In the genomic region with DNA sequence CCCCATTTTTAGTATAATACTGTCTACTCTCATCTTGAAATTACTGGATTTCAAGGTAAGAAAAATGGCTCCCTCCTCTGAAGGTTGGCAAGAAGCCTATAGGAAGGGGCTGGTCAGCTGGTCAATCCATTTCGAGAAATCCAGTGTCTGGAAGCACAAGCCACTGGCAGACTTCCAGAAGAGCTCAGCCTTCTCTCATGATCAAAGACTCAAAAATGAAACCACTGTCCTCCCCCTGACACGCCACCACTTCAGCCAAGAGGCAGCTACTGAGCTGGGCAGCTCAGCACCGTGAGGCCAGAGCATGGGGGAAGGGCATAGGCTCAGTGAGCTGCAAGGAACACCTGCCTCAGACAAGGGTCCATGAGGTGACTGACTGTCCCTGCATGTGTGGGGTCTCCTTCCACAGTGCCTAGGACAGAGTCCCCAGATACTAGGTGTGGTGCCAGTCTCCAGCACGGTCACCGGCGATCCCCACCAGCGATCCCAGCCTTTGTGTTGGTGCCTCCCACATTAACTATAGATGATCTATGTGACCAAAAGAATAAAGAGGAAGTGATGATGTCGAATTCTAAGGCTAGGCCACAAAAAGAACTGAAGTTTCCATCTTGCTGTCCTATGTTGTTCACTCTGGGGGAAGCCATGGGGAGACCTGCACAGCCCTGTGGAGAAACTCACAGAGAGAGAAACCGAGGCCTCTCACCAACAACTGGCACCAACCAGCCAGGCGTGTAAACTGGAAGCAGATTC, we compare ENCODE assay signal across 10 cellular contexts.
DNase-seq lines count a peak whose midpoint lies in the region; ATAC-seq and TF ChIP-seq lines count a peak whose summit lies in the region.
"Had no signal": no experiment of that assay in that cellular context is flagged by ENCODE, and none has a peak within 500 bp of the region (broad histone marks: within the 10 kb centered on the region; RNA-seq: fewer than 3 reads in every experiment).

No MANE protein-coding gene starts in this region.

- peaks cover 0 to 38% of the 10 kb centered on the region in 2 experiments; a peak in 3 of 4 replicates for H3K4me1 ChIP-seq in SK-N-SH (ENCODE audit: control insufficient read depth in 1 of 2, insufficient read depth in 2 of 2, low read depth in 1 of 2, low read length in 1 of 2)
- H3K4me1 ChIP-seq in mesenchymal stem cell (ENCODE audit: control insufficient read depth, insufficient read depth, low read depth, low read length), result peaks cover 12% of the 10 kb centered on the region
- peaks cover 5 to 9% of the 10 kb centered on the region in 2 donors for H3K4me1 ChIP-seq in uterus
- peaks cover 9% of the 10 kb centered on the region for H3K4me1 ChIP-seq in CD8-positive, alpha-beta T cell (ENCODE audit: insufficient read depth, low read length)

- no peak for TF ChIP-seq RAD21 in SK-N-SH (IDR thresholded peaks at IDR 0.05; ENCODE audit: low read length)

- H4K91ac ChIP-seq in mesenchymal stem cell (ENCODE audit: low read length), result no peak overlapping the region

- H3K27ac Mint-ChIP-seq in CD8-positive, alpha-beta T cell, result no peak overlapping the region

- TF ChIP-seq EP300 in SK-N-SH (IDR thresholded peaks at IDR 0.05; ENCODE audit: borderline replicate concordance in 1 of 2, low read depth in 1 of 2, low read length in 1 of 2), result no peak

- H2BK5ac ChIP-seq in mesenchymal stem cell (ENCODE audit: low read depth, low read length, poor library complexity, severe bottlenecking), result no peak overlapping the region

- DNase-seq in SK-N-SH, result no peak
- DNase-seq in dermis blood vessel endothelial cell, result peak; percentile 91
- peak; percentile 95 for DNase-seq in mesenchymal stem cell
- peak; percentile 75 to 81 for DNase-seq in uterus
- DNase-seq in stimulated activated CD4-positive, alpha-beta T cell treated with anti-CD3 and anti-CD28 coated beads, Interleukin-4, amount 100 ng/mL, for 24 hours, result no peak
- no peak for DNase-seq in CD8-positive, alpha-beta T cell

- H2BK120ac ChIP-seq in mesenchymal stem cell (ENCODE audit: low read depth, low read length), result no peak overlapping the region

- H3F3A ChIP-seq in SK-N-SH (replicated peaks; ENCODE audit: insufficient read depth), result no peaks in the 10 kb centered on the region

- intact Hi-C loops in uterus (cut with DNase I; ENCODE audit: low total_unique reads), result no loop called here
- intact Hi-C loops in CD8-positive, alpha-beta T cell (cut with DNase I, micrococcal nuclease), result no loop called here

- ATAC-seq in SK-N-SH treated with all-trans-retinoic acid at 6 μM for 48 hours (peak; percentile 49), HG03521 (IDR thresholded peaks at IDR 0.05; ENCODE audit: unreplicated experiment) (no peak)
- ATAC-seq in CD8-positive, alpha-beta T cell, result no peak

- H3K4me2 ChIP-seq in SK-N-SH (no peak overlapping the region), mesenchymal stem cell (ENCODE audit: low read length, poor library complexity, severe bottlenecking) (no peak overlapping the region)
- H3K4me2 ChIP-seq: BLaER1 had no signal

- H4K20me1 ChIP-seq in SK-N-SH (ENCODE audit: insufficient read depth), result no peaks in the 10 kb centered on the region
- H4K20me1 ChIP-seq: BLaER1 had no signal

- H4K8ac ChIP-seq in mesenchymal stem cell (ENCODE audit: low read length), result no peak overlapping the region

- H3K4me3 Mint-ChIP-seq in CD8-positive, alpha-beta T cell, result no peak overlapping the region

- no peak overlapping the region; a peak in 1 of 4 replicates for H3K27ac ChIP-seq in SK-N-SH (ENCODE audit: low read depth in 2 of 2, low read length in 1 of 2)
- H3K27ac ChIP-seq in mesenchymal stem cell (ENCODE audit: low read length, poor library complexity, severe bottlenecking), result no peak overlapping the region
- H3K27ac ChIP-seq in uterus, result peak overlapping the region; percentile 73 to 80
- H3K27ac ChIP-seq in CD8-positive, alpha-beta T cell (ENCODE audit: low read depth, low read length), result no peak overlapping the region
- H3K27ac ChIP-seq: BLaER1 had no signal

- H3K9me2 ChIP-seq in SK-N-SH, result no peaks in the 10 kb centered on the region

- peaks cover 13% of the 10 kb centered on the region for H3K4me1 Mint-ChIP-seq in CD8-positive, alpha-beta T cell (ENCODE audit: low read depth)

- H3K4me3 ChIP-seq in SK-N-SH (ENCODE audit: low read depth in 2 of 2, low read length in 1 of 2) (no peak overlapping the region), mesenchymal stem cell (ENCODE audit: insufficient read depth in 1 of 2, low read depth in 1 of 2, low read length in 2 of 2) (peak overlapping the region in 1 of 2 experiments; percentile 0), uterus (no peak overlapping the region)
- no peak overlapping the region for H3K4me3 ChIP-seq in CD8-positive, alpha-beta T cell (ENCODE audit: low read depth, low read length)
- H3K4me3 ChIP-seq: BLaER1, HAP-1 had no signal

- H3K9ac ChIP-seq in SK-N-SH (no peak overlapping the region), mesenchymal stem cell (ENCODE audit: low read length) (peak overlapping the region; percentile 62)
- H3K9ac ChIP-seq: BLaER1 had no signal

- no peaks in the 10 kb centered on the region for H3K79me2 ChIP-seq in SK-N-SH (ENCODE audit: insufficient read depth)

- no peak overlapping the region for H3K14ac ChIP-seq in mesenchymal stem cell (ENCODE audit: low read length in 2 of 2)

- no peak overlapping the region for H3K4ac ChIP-seq in mesenchymal stem cell (ENCODE audit: low read depth in 1 of 2, low read length in 2 of 2)

- H2AK5ac ChIP-seq in mesenchymal stem cell (ENCODE audit: low read length, severe bottlenecking), result peak overlapping the region; percentile 37

- CTCF ChIA-PET in SK-N-SH (lab: Yijun Ruan, JAX), result interaction anchor here (1.8 to 2.1 kb wide), 2 partner anchors 25 to 396 kb away, joined by 5 to 6 read pairs; no protein-coding TSS in a partner anchor
- CTCF ChIA-PET in CD8-positive, alpha-beta T cell (lab: Charles Lee), result interaction anchor here (1.0 to 1.6 kb wide), 2 partner anchors 11 to 12 kb away, joined by 4 to 5 read pairs; no protein-coding TSS in a partner anchor

- peak overlapping the region in 1 of 2 experiments; percentile 41 for H3K18ac ChIP-seq in mesenchymal stem cell (ENCODE audit: low read depth in 1 of 2, low read length in 2 of 2)

- no peak overlapping the region for H3K23ac ChIP-seq in mesenchymal stem cell (ENCODE audit: low read length in 2 of 2)

- TF ChIP-seq CTCF in SK-N-SH (IDR thresholded peaks at IDR 0.05) (no peak), uterus (IDR thresholded peaks at IDR 0.05) (no peak)
- no peak for TF ChIP-seq CTCF in CD8-positive, alpha-beta T cell (IDR thresholded peaks at IDR 0.05)

- H2BK15ac ChIP-seq in mesenchymal stem cell (ENCODE audit: low read depth, poor library complexity, severe bottlenecking), result no peak overlapping the region

- no peaks in the 10 kb centered on the region for H3K27me3 Mint-ChIP-seq in CD8-positive, alpha-beta T cell (ENCODE audit: low read depth)

- TF ChIP-seq POLR2A in uterus (IDR thresholded peaks at IDR 0.05), result no peak

- H3K9me3 Mint-ChIP-seq in CD8-positive, alpha-beta T cell, result no peaks in the 10 kb centered on the region

- H2AFZ ChIP-seq in SK-N-SH (ENCODE audit: low read depth) (no peak overlapping the region), mesenchymal stem cell (ENCODE audit: low read depth, low read length) (no peak overlapping the region)

- peaks cover 7% of the 10 kb centered on the region for H3K79me1 ChIP-seq in mesenchymal stem cell (replicated peaks; ENCODE audit: low read length, poor library complexity, severe bottlenecking)

- H3K36me3 ChIP-seq in SK-N-SH (replicated peaks in 1 of 2; ENCODE audit: control insufficient read depth in 1 of 2, insufficient read depth in 2 of 2, low read length in 1 of 2), result no peaks in the 10 kb centered on the region
- no peaks in the 10 kb centered on the region for H3K36me3 ChIP-seq in mesenchymal stem cell (ENCODE audit: control insufficient read depth in 1 of 2, insufficient read depth in 2 of 2, low read depth in 1 of 2, low read length in 2 of 2)
- no peaks in the 10 kb centered on the region for H3K36me3 ChIP-seq in uterus
- no peaks in the 10 kb centered on the region for H3K36me3 ChIP-seq in CD8-positive, alpha-beta T cell (ENCODE audit: insufficient read depth, low read length)
- H3K36me3 ChIP-seq: BLaER1, HAP-1 had no signal

- 85% methylated on average over 10 of the region's 10 CpGs for WGBS in SK-N-SH (ENCODE audit: low lambda C conversion rate)
- 81% methylated on average over 9 of the region's 10 CpGs for WGBS in mesenchymal stem cell

- H3K27me3 ChIP-seq in SK-N-SH (ENCODE audit: insufficient read depth) (no peaks in the 10 kb centered on the region), mesenchymal stem cell (ENCODE audit: control insufficient read depth in 1 of 2, insufficient read depth in 1 of 2, low read length in 2 of 2) (no peaks in the 10 kb centered on the region), uterus (no peaks in the 10 kb centered on the region)
- no peaks in the 10 kb centered on the region for H3K27me3 ChIP-seq in CD8-positive, alpha-beta T cell (ENCODE audit: insufficient read depth, low read length)
- H3K27me3 ChIP-seq: BLaER1 had no signal

- H3K36me3 Mint-ChIP-seq in CD8-positive, alpha-beta T cell, result no peaks in the 10 kb centered on the region

- peak overlapping the region in 1 of 2 experiments; percentile 6 for H2BK12ac ChIP-seq in mesenchymal stem cell (ENCODE audit: low read length in 2 of 2)

- H3K9me3 ChIP-seq in SK-N-SH, result no peaks in the 10 kb centered on the region
- H3K9me3 ChIP-seq in mesenchymal stem cell (ENCODE audit: control insufficient read depth, low read length), result no peaks in the 10 kb centered on the region
- H3K9me3 ChIP-seq in uterus, result no peaks in the 10 kb centered on the region
- H3K9me3 ChIP-seq in CD8-positive, alpha-beta T cell (ENCODE audit: low read length), result no peaks in the 10 kb centered on the region
- H3K9me3 ChIP-seq: BLaER1, HAP-1 had no signal

- POLR2A ChIA-PET in SK-N-SH (lab: Yijun Ruan, JAX), result no interaction called here
- POLR2A ChIA-PET in CD8-positive, alpha-beta T cell (lab: Charles Lee), result interaction anchor here (1.0 kb wide), 1 partner anchor 9 kb away, joined by 3 read pairs; no protein-coding TSS in a partner anchor

TF ChIP-seq in SK-N-SH, 30 proteins besides CTCF, POLR2A, EP300 and RAD21 (continues in another document):
- TF ChIP-seq RCOR1 (IDR thresholded peaks at IDR 0.05; ENCODE audit: low read length) (no peak), GATA2 (CRISPR knock-in tag; IDR thresholded peaks at IDR 0.05) (no peak), NFIC (IDR thresholded peaks at IDR 0.05; ENCODE audit: borderline replicate concordance) (no peak), ELF1 (IDR thresholded peaks at IDR 0.05) (no peak), SIN3A (IDR thresholded peaks at IDR 0.05; ENCODE audit: borderline replicate concordance, low read depth, low read length) (no peak)
- TF ChIP-seq, protein P1, sequence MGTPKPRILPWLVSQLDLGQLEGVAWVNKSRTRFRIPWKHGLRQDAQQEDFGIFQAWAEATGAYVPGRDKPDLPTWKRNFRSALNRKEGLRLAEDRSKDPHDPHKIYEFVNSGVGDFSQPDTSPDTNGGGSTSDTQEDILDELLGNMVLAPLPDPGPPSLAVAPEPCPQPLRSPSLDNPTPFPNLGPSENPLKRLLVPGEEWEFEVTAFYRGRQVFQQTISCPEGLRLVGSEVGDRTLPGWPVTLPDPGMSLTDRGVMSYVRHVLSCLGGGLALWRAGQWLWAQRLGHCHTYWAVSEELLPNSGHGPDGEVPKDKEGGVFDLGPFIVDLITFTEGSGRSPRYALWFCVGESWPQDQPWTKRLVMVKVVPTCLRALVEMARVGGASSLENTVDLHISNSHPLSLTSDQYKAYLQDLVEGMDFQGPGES (IDR thresholded peaks at IDR 0.05; ENCODE audit: low read depth, low read length), result no peak

Comparison
In these comparisons a context has a peak if more than half of its experiments do, and no peak if none do; other contexts are left out.
1. DNase-seq: peak in dermis blood vessel endothelial cell (single experiment), mesenchymal stem cell (single experiment) and uterus (2 of 2); none in SK-N-SH (single experiment), stimulated activated CD4-positive, alpha-beta T cell treated with anti-CD3 and anti-CD28 coated beads, Interleukin-4, amount 100 ng/mL, for 24 hours (single experiment) and CD8-positive, alpha-beta T cell (0 of 7).
2. H3K27ac ChIP-seq: peak in uterus (2 of 2); none in SK-N-SH (0 of 2), mesenchymal stem cell (single experiment) and CD8-positive, alpha-beta T cell (single experiment).